23 cellular contexts compared by ENCODE assay signal in the genomic region with DNA sequence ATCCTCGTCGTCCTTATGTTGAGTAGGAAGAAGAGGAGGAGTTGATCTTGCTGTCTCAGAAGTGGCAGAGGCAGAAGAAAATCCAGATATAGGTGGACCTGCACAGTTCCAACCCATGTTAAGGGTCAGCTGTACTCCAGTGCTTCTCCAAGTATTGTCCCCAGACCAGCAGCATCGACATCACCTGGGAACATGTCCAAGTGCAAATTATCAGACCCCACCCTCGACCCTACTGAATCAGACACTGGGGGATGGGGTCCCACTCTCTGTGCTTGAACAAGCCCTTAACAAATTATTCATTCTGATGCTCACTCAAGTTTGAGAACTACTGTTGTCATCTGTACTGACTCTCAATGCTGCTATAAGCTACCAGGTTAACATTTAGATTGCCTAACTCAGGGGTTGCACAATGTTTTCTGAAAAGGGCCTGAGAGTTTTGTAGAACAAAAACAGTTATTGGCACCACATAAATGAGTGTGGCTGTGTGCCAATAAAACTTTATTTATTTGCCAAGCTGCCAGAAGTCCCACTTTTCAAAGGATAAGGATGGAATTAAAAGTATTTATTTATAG.
A peak's percentile ranks its signal among the peaks of the same experiment; 100 is the strongest.
DNase-seq lines count a peak whose midpoint lies in the region; ATAC-seq and TF ChIP-seq lines count a peak whose summit lies in the region.
"Had no signal": no experiment of that assay in that cellular context is flagged by ENCODE, and none has a peak within 500 bp of the region (broad histone marks: within the 10 kb centered on the region; RNA-seq: fewer than 3 reads in every experiment).

No MANE protein-coding gene starts in this region.

- H3K36me3 ChIP-seq in IMR-90 (ENCODE audit: control insufficient read depth, insufficient read depth, low read length), result no peaks in the 10 kb centered on the region
- no peaks in the 10 kb centered on the region for H3K36me3 ChIP-seq in lower lobe of right lung
- H3K36me3 ChIP-seq: sigmoid colon, SJSA1, tibial nerve had no signal

- in situ Hi-C loops in IMR-90 (cut with MboI; ENCODE audit: low sequenced_read_pairs), result no loop called here
- in situ Hi-C loops in SK-MEL-5 (cut with HindIII; ENCODE audit: low pct_unique_long_range_greater_than_20kb, low sequenced_read_pairs), result no loop called here

- POLR2A ChIA-PET in IMR-90 (lab: Charles Lee; ENCODE audit: unreplicated experiment), result no interaction called here

- no peak overlapping the region for H3K18ac ChIP-seq in IMR-90 (ENCODE audit: low read depth, low read length)

- TF ChIP-seq CTCF in IMR-90 (conservative IDR thresholded peaks at IDR 0.05; ENCODE audit: low read depth, low read length), result no peak
- TF ChIP-seq CTCF in lower lobe of right lung (IDR thresholded peaks at IDR 0.05), result no peak

- BruUV-seq in IMR-90 (replicated peaks; lab: Mats Ljungman, UMichigan), result no TSS peak

- no peaks in the 10 kb centered on the region for H3K79me1 ChIP-seq in IMR-90 (ENCODE audit: low read depth in 1 of 2, low read length in 2 of 2)

- no peak overlapping the region for H4K8ac ChIP-seq in IMR-90 (ENCODE audit: low read depth in 2 of 2, low read length in 2 of 2)

- H2BK15ac ChIP-seq in IMR-90 (ENCODE audit: low read depth, low read length), result no peak overlapping the region

- H2BK120ac ChIP-seq in IMR-90 (ENCODE audit: low read depth, low read length), result no peak overlapping the region

- CTCF ChIA-PET in IMR-90 (lab: Yijun Ruan, JAX), result no interaction called here

- H3K4me1 ChIP-seq in IMR-90 (ENCODE audit: control insufficient read depth, insufficient read depth, low read length) (no peaks in the 10 kb centered on the region), lower lobe of right lung (peaks cover 7% of the 10 kb centered on the region)
- H3K4me1 ChIP-seq: sigmoid colon, SJSA1 had no signal

- H2BK20ac ChIP-seq in IMR-90 (ENCODE audit: low read depth, low read length), result no peak overlapping the region

- no peak for TF ChIP-seq POLR2A in IMR-90 (IDR thresholded peaks at IDR 0.05; ENCODE audit: low read depth, low read length)

- dilution Hi-C loops in IMR-90 (cut with HindIII; ENCODE audit: low sequenced_read_pairs, unreplicated experiment), result no loop called here

- H4K91ac ChIP-seq in IMR-90 (ENCODE audit: insufficient read depth, low read depth, low read length), result no peak overlapping the region

- no peak overlapping the region for H2AK9ac ChIP-seq in IMR-90 (replicated peaks; ENCODE audit: low read depth, low read length, poor library complexity)

- H3K9me3 ChIP-seq in IMR-90 (ENCODE audit: control insufficient read depth, insufficient read depth, low read length) (no peaks in the 10 kb centered on the region), lower lobe of right lung (no peaks in the 10 kb centered on the region)
- H3K9me3 ChIP-seq: body of pancreas, sigmoid colon had no signal

- H3K9ac ChIP-seq in IMR-90 (ENCODE audit: low read depth, low read length), result no peak overlapping the region

- intact Hi-C loops in IMR-90 (cut with micrococcal nuclease), result no loop called here
- intact Hi-C loops in lower lobe of right lung (cut with DNase I), result no loop called here

- no peak overlapping the region for H3K23ac ChIP-seq in IMR-90 (ENCODE audit: low read depth, low read length)

- H4K5ac ChIP-seq in IMR-90 (ENCODE audit: low read depth, low read length), result no peak overlapping the region

- H3K4me3 ChIP-seq in IMR-90 (ENCODE audit: insufficient read depth, low read depth, low read length) (no peak overlapping the region), lower lobe of right lung (no peak overlapping the region)
- H3K4me3 ChIP-seq: body of pancreas, sigmoid colon, SJSA1, tibial nerve had no signal

- 0% methylated on average over 2 of the region's 4 CpGs; no CpG with 5 or more reads in 1 of the 2 experiments for WGBS in IMR-90 (ENCODE audit: extremely low coverage in 2 of 2, insufficient read length in 1 of 2), 2 experiments

- no peaks in the 10 kb centered on the region for H4K20me1 ChIP-seq in IMR-90 (ENCODE audit: insufficient read depth, low read length)

- no peak overlapping the region for H3K27ac ChIP-seq in IMR-90 (ENCODE audit: insufficient read depth, low read length)
- H3K27ac ChIP-seq in lower lobe of right lung, result no peak overlapping the region
- H3K27ac ChIP-seq: body of pancreas, epithelial cell of prostate, sigmoid colon, SJSA1, tibial nerve had no signal

- no peak overlapping the region for H2AK5ac ChIP-seq in IMR-90 (ENCODE audit: low read depth, low read length)

- no peak overlapping the region for H3K4ac ChIP-seq in IMR-90 (ENCODE audit: low read depth, low read length)

- H2BK5ac ChIP-seq in IMR-90 (ENCODE audit: low read depth, low read length, poor library complexity, severe bottlenecking), result no peak overlapping the region

- no peak for ATAC-seq in IMR-90 (ENCODE audit: low read depth)
- ATAC-seq in lower lobe of right lung, result peak; percentile 49 to 64
- ATAC-seq in GM21360 (IDR thresholded peaks at IDR 0.05; ENCODE audit: unreplicated experiment), result no peak
- no peak for ATAC-seq in GM18502 (IDR thresholded peaks at IDR 0.05; ENCODE audit: poor library complexity, unreplicated experiment)
- no peak for ATAC-seq in HG03159 (IDR thresholded peaks at IDR 0.05; ENCODE audit: unreplicated experiment)
- ATAC-seq: activated CD4-positive, CD25-positive, alpha-beta regulatory T cell treated with anti-CD3 and anti-CD28 coated beads, Interleukin-2, amount 50 U/mL, for 24 hours; activated CD8-positive, alpha-beta T cell treated with anti-CD3 and anti-CD28 coated beads, Interleukin-2, amount 10 ng/mL, durations not matched to agents 7 days and 5 days; activated T-cell treated with anti-CD3 and anti-CD28 coated beads, Interleukin-2, amount 50 U/mL, for 4 hours; body of pancreas had no signal

- H3K9me1 ChIP-seq in IMR-90 (ENCODE audit: insufficient read depth, low read length), result no peaks in the 10 kb centered on the region

- no peak overlapping the region for H3K14ac ChIP-seq in IMR-90 (replicated peaks; ENCODE audit: low read depth, low read length)

- H3K4me2 ChIP-seq in IMR-90 (ENCODE audit: low read depth, low read length), result no peak overlapping the region

- H3K27me3 ChIP-seq in IMR-90 (ENCODE audit: control insufficient read depth, insufficient read depth, low read length), result no peaks in the 10 kb centered on the region
- no peaks in the 10 kb centered on the region for H3K27me3 ChIP-seq in lower lobe of right lung (ENCODE audit: low read depth)
- H3K27me3 ChIP-seq: body of pancreas, sigmoid colon, SJSA1, tibial nerve had no signal

- no peak for DNase-seq in IMR-90
- DNase-seq in SK-MEL-5 (ENCODE audit: low read depth, low spot score), result peak; percentile 9
- peak; percentile 15 for DNase-seq in fibroblast of gingiva (ENCODE audit: low read depth)
- DNase-seq in lower lobe of right lung, result no peak
- DNase-seq in occipital lobe (lab: John Stamatoyannopoulos, UW), result no peak
- DNase-seq: activated CD8-positive, alpha-beta T cell treated with anti-CD3 and anti-CD28 coated beads, Interleukin-2, amount 10 ng/mL, durations not matched to agents 7 days and 5 days; activated naive CD4-positive, alpha-beta T cell treated with anti-CD3 and anti-CD28 coated beads, Interleukin-2, amount 10 ng/mL, durations not matched to agents 7 days and 5 days; activated T-cell treated with anti-CD3 and anti-CD28 coated beads, Interleukin-2, amount 50 U/mL, for 4 hours; CD4-positive, CD25-positive, alpha-beta regulatory T cell; HCEC 1CT; NCI-H2107; NCI-H526 treated with DMSO at 0.1 percent for 48 hours; sigmoid colon; stimulated activated naive CD4-positive, alpha-beta T cell; T-helper 9 cell had no signal

- no peak overlapping the region for H3K56ac ChIP-seq in IMR-90 (ENCODE audit: extremely low read depth, insufficient read depth, low read length)

- TF ChIP-seq RAD21 in IMR-90 (IDR thresholded peaks at IDR 0.05; ENCODE audit: low read length), result no peak

- H2AFZ ChIP-seq in IMR-90 (replicated peaks; ENCODE audit: low read length, poor library complexity), result no peak overlapping the region

TF ChIP-seq in IMR-90, 13 proteins besides CTCF, POLR2A, EP300 and RAD21:
- no peak for TF ChIP-seq NFE2L2 (IDR thresholded peaks at IDR 0.05; ENCODE audit: low read depth, low read length)
- peak; percentile 25; the same call in 1 of the 2 replicates for TF ChIP-seq CEBPB (IDR thresholded peaks at IDR 0.05; ENCODE audit: low read depth, low read length)
- TF ChIP-seq BHLHE40 (IDR thresholded peaks at IDR 0.05; ENCODE audit: low read depth, low read length), result no peak
- no peak for TF ChIP-seq FOS (IDR thresholded peaks at IDR 0.05; ENCODE audit: low read depth, low read length)
- no peak for TF ChIP-seq ELK1 (IDR thresholded peaks at IDR 0.05; ENCODE audit: borderline replicate concordance, low read depth, low read length)
- no peak for TF ChIP-seq USF2 (IDR thresholded peaks at IDR 0.05; ENCODE audit: low read depth, low read length)

Comparison
In these comparisons a context has a peak if more than half of its experiments do, and no peak if none do; other contexts are left out.
1. ATAC-seq: peak in lower lobe of right lung (2 of 2); none in IMR-90 (single experiment), GM21360 (single experiment), GM18502 (single experiment) and HG03159 (single experiment).
2. DNase-seq: peak in SK-MEL-5 (single experiment) and fibroblast of gingiva (single experiment); none in IMR-90 (single experiment), lower lobe of right lung (single experiment) and occipital lobe (single experiment).